ENCODE assay signal across 8 cellular contexts in the genomic region with DNA sequence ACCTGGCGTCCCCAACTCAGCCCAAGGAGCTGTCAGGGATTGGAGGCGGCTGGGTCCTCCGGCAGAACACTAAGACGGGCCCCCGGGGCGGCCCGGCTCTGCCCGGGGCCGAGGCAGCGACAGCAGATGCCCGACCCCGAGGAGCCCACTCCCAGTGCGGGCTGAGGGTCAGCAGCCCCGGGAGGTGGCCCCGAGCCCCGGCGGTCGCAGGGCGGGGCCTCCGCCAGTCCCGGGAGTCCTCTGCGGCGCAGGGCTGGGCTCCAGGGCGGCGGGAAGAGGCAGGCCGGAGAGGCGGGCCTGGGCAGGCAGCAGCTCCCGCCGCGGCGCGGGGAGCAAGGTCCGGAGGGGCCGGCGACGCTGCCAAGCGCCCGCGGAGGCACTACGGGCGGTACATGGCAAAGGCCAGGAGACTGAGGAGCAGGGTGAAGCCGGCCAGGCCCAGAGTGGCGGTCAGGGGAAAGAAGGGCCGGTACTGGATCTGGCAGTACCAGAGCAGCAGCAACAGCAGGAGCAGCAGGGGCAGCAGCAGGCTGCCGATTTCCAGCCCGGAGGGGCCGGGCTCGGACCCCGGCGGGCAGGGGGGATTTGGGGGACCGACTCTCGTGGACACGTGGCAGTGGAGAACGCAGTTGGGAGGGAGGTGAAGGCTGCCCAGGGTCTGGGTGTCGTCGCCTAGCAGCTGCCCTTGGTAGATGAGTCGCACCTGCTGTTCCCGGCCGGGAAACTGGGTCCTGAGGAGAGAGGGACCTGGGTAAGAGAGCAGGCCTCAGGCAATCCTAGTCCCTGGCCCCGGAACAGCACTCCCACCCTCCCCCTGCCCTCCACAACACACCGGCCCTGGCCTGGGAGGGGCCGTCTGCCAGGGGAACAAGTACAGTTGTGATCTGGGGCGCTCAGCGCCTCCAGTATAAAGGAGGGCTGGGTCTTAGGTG. TPM values are rescaled to one million over a fixed set of nuclear protein-coding genes. Genes with fewer than 3 reads are reported as not detected.
DNase-seq lines count a peak whose midpoint lies in the region; ATAC-seq and TF ChIP-seq lines count a peak whose summit lies in the region.

No MANE protein-coding gene starts in this region.

- no peaks in the 10 kb centered on the region for H3K9me3 Mint-ChIP-seq in activated naive CD4-positive, alpha-beta T cell treated with anti-CD3 and anti-CD28 coated beads, Interleukin-2, amount 50 U/mL, for 24 hours
- H3K9me3 Mint-ChIP-seq in activated naive CD4-positive, alpha-beta T cell treated with anti-CD3 and anti-CD28 coated beads, Interleukin-2, amount 50 U/mL, for 72 hours, result no peaks in the 10 kb centered on the region

- TF ChIP-seq CTCF in WI38 (IDR thresholded peaks at IDR 0.05; ENCODE audit: low read depth, low read length) (no peak), cardiac muscle cell (IDR thresholded peaks at IDR 0.05; ENCODE audit: low read depth, low read length) (no peak)

- H3K36me3 Mint-ChIP-seq in activated naive CD4-positive, alpha-beta T cell treated with anti-CD3 and anti-CD28 coated beads, Interleukin-2, amount 50 U/mL, for 24 hours, result peaks cover 2% of the 10 kb centered on the region
- H3K36me3 Mint-ChIP-seq in activated naive CD4-positive, alpha-beta T cell treated with anti-CD3 and anti-CD28 coated beads, Interleukin-2, amount 50 U/mL, for 72 hours, result peaks cover 6 to 14% of the 10 kb centered on the region in 2 donors

- DNase-seq in activated naive CD4-positive, alpha-beta T cell treated with anti-CD3 and anti-CD28 coated beads, Interleukin-2, amount 50 U/mL, for 72 hours (ENCODE audit: low spot score in 2 of 2), result no peak
- DNase-seq in cardiac muscle cell (ENCODE audit: low read depth in 1 of 2, low spot score in 1 of 2) (peak in 1 of 2 donors; percentile 43), sciatic nerve (ENCODE audit: low spot score) (peak; percentile 73), DMS114 treated with DMSO at 0.1 percent for 48 hours (lab: John Stamatoyannopoulos, UW; ENCODE audit: unreplicated experiment) (no peak)

- ATAC-seq in activated naive CD4-positive, alpha-beta T cell treated with anti-CD3 and anti-CD28 coated beads, Interleukin-2, amount 50 U/mL, for 72 hours, result no peak
- ATAC-seq in sciatic nerve (no peak), HG03354 (IDR thresholded peaks at IDR 0.05; ENCODE audit: poor library complexity, severe bottlenecking, unreplicated experiment) (no peak), HG03280 (IDR thresholded peaks at IDR 0.05; ENCODE audit: unreplicated experiment) (no peak)

- H3K4me1 ChIP-seq in cardiac muscle cell (ENCODE audit: low read depth), result peaks cover 23% of the 10 kb centered on the region

- H3K27me3 ChIP-seq in cardiac muscle cell, result no peaks in the 10 kb centered on the region

- no peaks in the 10 kb centered on the region for H3K36me3 ChIP-seq in cardiac muscle cell

- H3K4me1 Mint-ChIP-seq in activated naive CD4-positive, alpha-beta T cell treated with anti-CD3 and anti-CD28 coated beads, Interleukin-2, amount 50 U/mL, for 24 hours, result peaks cover 40% of the 10 kb centered on the region

- H3K4me3 ChIP-seq in WI38 (ENCODE audit: low read depth, low read length), result peak overlapping the region; percentile 88
- H3K4me3 ChIP-seq in cardiac muscle cell, result peak overlapping the region; percentile 7

- peak overlapping the region; percentile 98 for H3K4me3 Mint-ChIP-seq in activated naive CD4-positive, alpha-beta T cell treated with anti-CD3 and anti-CD28 coated beads, Interleukin-2, amount 50 U/mL, for 24 hours

- intact Hi-C loops in sciatic nerve (cut with DNase I), result no loop called here

- H3K27ac ChIP-seq in cardiac muscle cell, result peak overlapping the region; percentile 93

- H3K9me3 ChIP-seq in cardiac muscle cell (ENCODE audit: low read depth), result no peaks in the 10 kb centered on the region

- no peaks in the 10 kb centered on the region for H3K27me3 Mint-ChIP-seq in activated naive CD4-positive, alpha-beta T cell treated with anti-CD3 and anti-CD28 coated beads, Interleukin-2, amount 50 U/mL, for 24 hours

- peak overlapping the region; percentile 41 for H3K27ac Mint-ChIP-seq in activated naive CD4-positive, alpha-beta T cell treated with anti-CD3 and anti-CD28 coated beads, Interleukin-2, amount 50 U/mL, for 24 hours
- peak overlapping the region in 1 of 2 donors; percentile 89 for H3K27ac Mint-ChIP-seq in activated naive CD4-positive, alpha-beta T cell treated with anti-CD3 and anti-CD28 coated beads, Interleukin-2, amount 50 U/mL, for 72 hours

RNA-seq across cellular contexts. Expression of gene FASTK, which starts 0.8 kb away (rescaled TPM):
- total RNA-seq in activated naive CD4-positive, alpha-beta T cell treated with anti-CD3 and anti-CD28 coated beads, Interleukin-2, amount 50 U/mL, for 72 hours, result 10 to 100 TPM; 27.0 to 62.0 TPM
- total RNA-seq in cardiac muscle cell, result 165 and 175 TPM in 2 replicates
- 145 and 227 TPM in 2 replicates for polyA plus RNA-seq in cardiac muscle cell
- 57.9 TPM for total RNA-seq in sciatic nerve

RNA-seq across cellular contexts. Expression of gene TMUB1, which starts 1.9 kb away (rescaled TPM):
- total RNA-seq in activated naive CD4-positive, alpha-beta T cell treated with anti-CD3 and anti-CD28 coated beads, Interleukin-2, amount 50 U/mL, for 72 hours, result 10 to 100 TPM; 25.8 to 60.5 TPM
- total RNA-seq in cardiac muscle cell, result 83.4 and 93.9 TPM in 2 replicates
- polyA plus RNA-seq in cardiac muscle cell, result 63.0 and 74.9 TPM in 2 replicates
- 27.8 TPM for total RNA-seq in sciatic nerve

RNA-seq across cellular contexts. Expression of gene AGAP3, which starts 4.8 kb away (rescaled TPM):
- total RNA-seq in activated naive CD4-positive, alpha-beta T cell treated with anti-CD3 and anti-CD28 coated beads, Interleukin-2, amount 50 U/mL, for 72 hours, result 10 to 100 TPM; 26.0 to 52.2 TPM
- total RNA-seq in cardiac muscle cell, result 66.4 and 115 TPM in 2 replicates
- 106 and 124 TPM in 2 replicates for polyA plus RNA-seq in cardiac muscle cell
- 99.7 TPM for total RNA-seq in sciatic nerve

RNA-seq across cellular contexts. Expression of gene SLC4A2, which starts 22.0 kb away (rescaled TPM):
- 10 to 100 TPM; 48.9 to 99.6 TPM for total RNA-seq in activated naive CD4-positive, alpha-beta T cell treated with anti-CD3 and anti-CD28 coated beads, Interleukin-2, amount 50 U/mL, for 72 hours
- total RNA-seq in cardiac muscle cell (269 and 288 TPM in 2 replicates), sciatic nerve (87.5 TPM)
- polyA plus RNA-seq in cardiac muscle cell, result 118 and 144 TPM in 2 replicates

RNA-seq across cellular contexts. Expression of gene CDK5, which starts 23.7 kb away (rescaled TPM):
- total RNA-seq in activated naive CD4-positive, alpha-beta T cell treated with anti-CD3 and anti-CD28 coated beads, Interleukin-2, amount 50 U/mL, for 72 hours, result 10 to 100 TPM; 13.0 to 19.4 TPM
- 17.8 and 35.6 TPM in 2 replicates for total RNA-seq in cardiac muscle cell
- 24.4 and 56.8 TPM in 2 replicates for polyA plus RNA-seq in cardiac muscle cell
- total RNA-seq in sciatic nerve, result 5.7 TPM
